ENCODE assay signal across 12 cellular contexts in genomic region chr1:50684185-50684584, GRCh38.
"Had no signal": no experiment of that assay in that cellular context is flagged by ENCODE, and none has a peak within 500 bp of the region (broad histone marks: within the 10 kb centered on the region; RNA-seq: fewer than 3 reads in every experiment).

No MANE protein-coding gene starts in this region.

- H3K36me3 Mint-ChIP-seq: stimulated activated effector memory CD8-positive, alpha-beta T cell treated with anti-CD3 and anti-CD28 coated beads, Interleukin-12 subunit alpha, Interleukin-12 subunit beta, amount 100 ng/mL, for 72 hours had no signal

- H3K4me1 Mint-ChIP-seq: stimulated activated effector memory CD8-positive, alpha-beta T cell treated with anti-CD3 and anti-CD28 coated beads, Interleukin-12 subunit alpha, Interleukin-12 subunit beta, amount 100 ng/mL, for 72 hours had no signal

- DNase-seq: activated naive CD4-positive, alpha-beta T cell treated with Interleukin-2 at 50 U/mL for 16 hours; anterior cingulate cortex; foreskin fibroblast; immature natural killer cell; lower lobe of right lung; ovary; stimulated activated CD4-positive, alpha-beta T cell treated with anti-CD3 and anti-CD28 coated beads, Interleukin-12 subunit alpha, Interleukin-12 subunit beta, amount 100 ng/mL, for 4 hours; stimulated activated CD4-positive, alpha-beta T cell treated with anti-CD3 and anti-CD28 coated beads, Interleukin-2, amount 100 ng/mL, for 24 hours had no signal

- H3K4me3 Mint-ChIP-seq: activated T-helper 17 cell treated with anti-CD3 and anti-CD28 coated beads, Interleukin-2, amount 50 U/mL, for 72 hours; immature natural killer cell; neural crest cell; stimulated activated effector memory CD8-positive, alpha-beta T cell treated with anti-CD3 and anti-CD28 coated beads, Interleukin-12 subunit alpha, Interleukin-12 subunit beta, amount 100 ng/mL, for 72 hours had no signal

- H3K4me3 ChIP-seq: esophagus muscularis mucosa, lower lobe of right lung, ovary had no signal

- H3K36me3 ChIP-seq: ovary had no signal

- H3K27me3 Mint-ChIP-seq: activated T-helper 17 cell treated with anti-CD3 and anti-CD28 coated beads, Interleukin-2, amount 50 U/mL, for 72 hours had no signal

- H3K27ac ChIP-seq: esophagus muscularis mucosa, lower lobe of right lung, ovary had no signal

- H3K4me1 ChIP-seq: esophagus muscularis mucosa, lower lobe of right lung had no signal

- H3K9me3 Mint-ChIP-seq: activated T-helper 17 cell treated with anti-CD3 and anti-CD28 coated beads, Interleukin-2, amount 50 U/mL, for 72 hours; immature natural killer cell; neural crest cell; stimulated activated effector memory CD8-positive, alpha-beta T cell treated with anti-CD3 and anti-CD28 coated beads, Interleukin-12 subunit alpha, Interleukin-12 subunit beta, amount 100 ng/mL, for 72 hours had no signal

- H3K27me3 ChIP-seq: esophagus muscularis mucosa, ovary had no signal

- H3K27ac Mint-ChIP-seq: activated T-helper 17 cell treated with anti-CD3 and anti-CD28 coated beads, Interleukin-2, amount 50 U/mL, for 72 hours; immature natural killer cell; stimulated activated effector memory CD8-positive, alpha-beta T cell treated with anti-CD3 and anti-CD28 coated beads, Interleukin-12 subunit alpha, Interleukin-12 subunit beta, amount 100 ng/mL, for 72 hours had no signal

- H3K9me3 ChIP-seq: esophagus muscularis mucosa, lower lobe of right lung, ovary had no signal

- ATAC-seq: activated T-helper 17 cell treated with anti-CD3 and anti-CD28 coated beads, Interleukin-2, amount 50 U/mL, for 72 hours; lower lobe of right lung; stimulated activated effector memory CD8-positive, alpha-beta T cell treated with anti-CD3 and anti-CD28 coated beads, Interleukin-12 subunit alpha, Interleukin-12 subunit beta, amount 100 ng/mL, for 72 hours had no signal
